ENCODE assay signal across 8 cellular contexts in genomic region chr1:178031856-178032320, GRCh38.
A peak's percentile ranks its signal among the peaks of the same experiment; 100 is the strongest.
DNase-seq lines count a peak whose midpoint lies in the region; ATAC-seq, FAIRE-seq and TF ChIP-seq lines count a peak whose summit lies in the region.

No MANE protein-coding gene starts in this region.

- ATAC-seq in A549 = peak; percentile 93 to 98

- H3K4me2 ChIP-seq in A549 (no peak overlapping the region), Loucy (ENCODE audit: low read depth, low read length, poor library complexity, severe bottlenecking) (no peak overlapping the region)

- H3K79me2 ChIP-seq in Loucy (ENCODE audit: insufficient read depth, low read length) = no peaks in the 10 kb centered on the region

- H3K36me3 ChIP-seq in Loucy (ENCODE audit: insufficient read depth, low read length) (no peaks in the 10 kb centered on the region), tibial nerve (peaks cover 0 to 11% (median 0%) of the 10 kb centered on the region in 3 donors)

- no peak for TF ChIP-seq POLR2A in A549 (IDR thresholded peaks at IDR 0.05; ENCODE audit: low read length)
- no peak for TF ChIP-seq POLR2A in tibial nerve (IDR thresholded peaks at IDR 0.05)

- TF ChIP-seq EP300 in A549 (IDR thresholded peaks at IDR 0.05) (no peak), tibial nerve (IDR thresholded peaks at IDR 0.05) (peak in 1 of 2 donors; percentile 52)

- H3K27ac ChIP-seq in A549 (no peak overlapping the region), tibial nerve (no peak overlapping the region)

- H3F3A ChIP-seq in Loucy (ENCODE audit: low read depth) = no peaks in the 10 kb centered on the region

- H3K4me1 ChIP-seq in A549 (peaks cover 4% of the 10 kb centered on the region; the same call in 2 of the 3 replicates), Loucy (ENCODE audit: insufficient read depth, low read length, poor library complexity, severe bottlenecking) (no peaks in the 10 kb centered on the region), tibial nerve (no peaks in the 10 kb centered on the region)

- H3K9me3 ChIP-seq in A549 (no peaks in the 10 kb centered on the region), Loucy (ENCODE audit: insufficient read depth, low read depth, low read length) (no peaks in the 10 kb centered on the region), tibial nerve (no peaks in the 10 kb centered on the region)

- TF ChIP-seq CTCF in A549 (IDR thresholded peaks at IDR 0.05) = peak; percentile 89
- TF ChIP-seq CTCF in GM12864 (IDR thresholded peaks at IDR 0.05; ENCODE audit: low read depth, low read length, missing control alignments) = peak; percentile 92
- TF ChIP-seq CTCF in Loucy (conservative IDR thresholded peaks at IDR 0.05; ENCODE audit: low read length) = peak; percentile 76
- peak; percentile 71 to 88 (median 76) for TF ChIP-seq CTCF in tibial nerve (IDR thresholded peaks at IDR 0.05)

- DNase-seq in A549 (ENCODE audit: low read depth in 1 of 2, low spot score in 1 of 2) (peak; percentile 83 to 87), GM12864 (ENCODE audit: low read depth) (peak; percentile 25), HEK293T (ENCODE audit: extremely low spot score) (peak; percentile 90), SHP77 treated with DMSO at 0.1 percent for 48 hours (lab: John Stamatoyannopoulos, UW) (peak; percentile 68), medulla oblongata (ENCODE audit: extremely low spot score) (peak; percentile 97), tibial nerve (ENCODE audit: low spot score in 2 of 2) (peak; percentile 87 to 99)

- no peak overlapping the region for H2AFZ ChIP-seq in Loucy (ENCODE audit: low read length)

- H3K27me3 ChIP-seq in Loucy (ENCODE audit: insufficient read depth, low read length, poor library complexity, severe bottlenecking) (no peaks in the 10 kb centered on the region), tibial nerve (no peaks in the 10 kb centered on the region)

- FAIRE-seq in A549 (lab: Jason Lieb, UNC) = peak; percentile 36
- peak; percentile 15 for FAIRE-seq in endometrium (lab: Jason Lieb, UNC)

- no peaks in the 10 kb centered on the region for H4K20me1 ChIP-seq in Loucy (ENCODE audit: insufficient read depth, low read length, poor library complexity, severe bottlenecking)

- CTCF ChIA-PET in A549 (lab: Yijun Ruan, JAX) = interaction anchor here (0.6 to 4.9 kb wide), 48 partner anchors 10 to 313 kb away, joined by 3 to 41 read pairs (median 5); partner anchors contain the start of genes RASAL2 and SEC16B
- CTCF ChIA-PET in HEK293T (lab: Yijun Ruan, JAX) = interaction anchor here (0.6 to 1.5 kb wide), 17 partner anchors 13 to 971 kb away, joined by 3 to 5 read pairs (median 3); no protein-coding TSS in a partner anchor

- H3K4me3 ChIP-seq in A549 (no peak overlapping the region), GM12864 (ENCODE audit: low read depth, low read length) (no peak overlapping the region), Loucy (ENCODE audit: low read length, poor library complexity, severe bottlenecking) (no peak overlapping the region), tibial nerve (no peak overlapping the region)

- peak; percentile 70 to 84 for TF ChIP-seq RAD21 in A549 (conservative IDR thresholded peaks at IDR 0.05 in 1 of 2, IDR thresholded peaks at IDR 0.05 in 1 of 2)

- POLR2A ChIA-PET in A549 (lab: Yijun Ruan, JAX) = interaction anchor here (1.0 to 1.1 kb wide), 2 partner anchors 20 to 207 kb away, joined by 3 to 4 read pairs; no protein-coding TSS in a partner anchor
- POLR2A ChIA-PET in HEK293T (lab: Yijun Ruan, JAX) = no interaction called here

- no peaks in the 10 kb centered on the region for H3K9me2 ChIP-seq in Loucy (replicated peaks; ENCODE audit: low read depth, low read length)

- H3K9ac ChIP-seq in Loucy (ENCODE audit: low read depth, low read length, poor library complexity, severe bottlenecking) = no peak overlapping the region

TF ChIP-seq in A549, 52 proteins besides CTCF, POLR2A, EP300 and RAD21:
- TF ChIP-seq SMC3 (IDR thresholded peaks at IDR 0.05) (peak; percentile 81), EHF (CRISPR knock-in tag; IDR thresholded peaks at IDR 0.05) (no peak)

TF ChIP-seq in HEK293T, 16 proteins besides CTCF, POLR2A, EP300 and RAD21:
- no peak for TF ChIP-seq CTBP1 (IDR thresholded peaks at IDR 0.05; ENCODE audit: borderline replicate concordance)
- no peak for TF ChIP-seq FOXA1 (IDR thresholded peaks at IDR 0.05)
- TF ChIP-seq FOXM1 (IDR thresholded peaks at IDR 0.05; ENCODE audit: borderline replicate concordance) = no peak
- TF ChIP-seq BHLHE40 (IDR thresholded peaks at IDR 0.05; ENCODE audit: borderline replicate concordance) = no peak
- TF ChIP-seq PKNOX1 (IDR thresholded peaks at IDR 0.05) = no peak
- no peak for TF ChIP-seq LEF1 (IDR thresholded peaks at IDR 0.05; ENCODE audit: borderline replicate concordance)
- TF ChIP-seq TARDBP (IDR thresholded peaks at IDR 0.05) = no peak
- TF ChIP-seq NFRKB (IDR thresholded peaks at IDR 0.05) = no peak
- TF ChIP-seq SUZ12 (IDR thresholded peaks at IDR 0.05) = no peak
- TF ChIP-seq ARNT (IDR thresholded peaks at IDR 0.05) = no peak
- no peak for TF ChIP-seq ZNF384 (IDR thresholded peaks at IDR 0.05)
- TF ChIP-seq SP1 (IDR thresholded peaks at IDR 0.05) = no peak
- no peak for TF ChIP-seq ELF4 (IDR thresholded peaks at IDR 0.05)
- TF ChIP-seq HDGF (IDR thresholded peaks at IDR 0.05; ENCODE audit: borderline replicate concordance) = no peak
- no peak for TF ChIP-seq L3MBTL2 (conservative IDR thresholded peaks at IDR 0.05)
- no peak for TF ChIP-seq FOXK2 (IDR thresholded peaks at IDR 0.05)
TF ChIP-seq in HEK293T: peak in this region for 0.

Comparison
In these comparisons a context has a peak if more than half of its experiments do, and no peak if none do; other contexts are left out.
1. DNase-seq: peak in every context shown above with its lines; median percentile 97 in medulla oblongata; 93 in tibial nerve; 90 in HEK293T; 85 in A549; 68 in SHP77 treated with DMSO at 0.1 percent for 48 hours; 25 in GM12864.